1 cellular context compared by ENCODE assay signal in the genomic region with DNA sequence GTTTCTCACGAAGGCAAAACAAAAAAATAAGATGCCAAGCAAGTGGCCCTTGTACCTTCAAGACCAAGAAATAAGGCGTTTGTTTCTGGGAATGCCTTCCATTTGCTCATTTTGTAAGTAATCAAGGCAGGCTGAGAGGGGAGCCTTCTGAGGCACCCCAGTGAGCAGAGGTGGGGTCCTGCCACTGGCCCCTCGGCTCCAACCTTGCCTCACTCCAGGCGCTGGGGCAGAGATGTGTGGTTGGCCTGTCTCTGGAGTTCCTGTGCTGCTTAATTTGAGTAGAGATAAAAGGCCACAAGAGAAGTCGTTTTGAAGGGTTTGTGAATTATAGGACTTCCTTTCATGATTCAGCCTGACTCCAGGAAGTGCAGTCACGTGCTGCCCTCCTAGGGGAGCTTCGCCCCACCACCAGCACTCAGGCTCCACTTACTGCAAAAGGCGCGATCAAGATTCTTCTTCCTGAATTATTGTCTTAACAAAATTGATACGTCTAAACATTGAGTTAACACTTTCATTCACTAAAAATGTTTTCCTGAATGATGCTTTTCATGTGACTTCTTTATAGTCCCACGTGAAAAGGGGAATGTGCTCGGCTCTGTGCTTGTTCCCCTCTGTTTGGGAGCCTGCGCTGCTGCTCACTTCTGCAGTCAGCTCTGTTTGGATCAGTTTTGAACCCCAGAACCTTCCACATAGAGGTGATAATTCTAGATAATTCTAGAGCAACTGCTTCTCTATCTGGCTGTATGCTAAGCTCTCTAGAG.
TF ChIP-seq lines count a peak whose summit lies in the region.

No MANE protein-coding gene starts in this region.

TF ChIP-seq in K562, 482 proteins besides CTCF, POLR2A, EP300 and RAD21 (continued from another document and continues in another):
- no peak for TF ChIP-seq ZBTB40 (IDR thresholded peaks at IDR 0.05)
- no peak for TF ChIP-seq ZBTB40 (CRISPR knock-in tag; IDR thresholded peaks at IDR 0.05)
- TF ChIP-seq ZBTB43 (CRISPR knock-in tag; IDR thresholded peaks at IDR 0.05) = no peak
- no peak for TF ChIP-seq ZNF197 (CRISPR knock-in tag; IDR thresholded peaks at IDR 0.05; ENCODE audit: low read depth)
- TF ChIP-seq TEAD4 (IDR thresholded peaks at IDR 0.05; ENCODE audit: low read length) = peak; percentile 19; the same call in 1 of the 2 replicates
- TF ChIP-seq TEAD4 (CRISPR knock-in tag; IDR thresholded peaks at IDR 0.05; ENCODE audit: borderline replicate concordance) = no peak
- TF ChIP-seq CTBP1 (IDR thresholded peaks at IDR 0.05; ENCODE audit: borderline replicate concordance) = no peak
- TF ChIP-seq SAP30 (IDR thresholded peaks at IDR 0.05; ENCODE audit: borderline replicate concordance, insufficient read depth, low read depth, low read length, poor library complexity, severe bottlenecking) = no peak
- TF ChIP-seq, protein P1, sequence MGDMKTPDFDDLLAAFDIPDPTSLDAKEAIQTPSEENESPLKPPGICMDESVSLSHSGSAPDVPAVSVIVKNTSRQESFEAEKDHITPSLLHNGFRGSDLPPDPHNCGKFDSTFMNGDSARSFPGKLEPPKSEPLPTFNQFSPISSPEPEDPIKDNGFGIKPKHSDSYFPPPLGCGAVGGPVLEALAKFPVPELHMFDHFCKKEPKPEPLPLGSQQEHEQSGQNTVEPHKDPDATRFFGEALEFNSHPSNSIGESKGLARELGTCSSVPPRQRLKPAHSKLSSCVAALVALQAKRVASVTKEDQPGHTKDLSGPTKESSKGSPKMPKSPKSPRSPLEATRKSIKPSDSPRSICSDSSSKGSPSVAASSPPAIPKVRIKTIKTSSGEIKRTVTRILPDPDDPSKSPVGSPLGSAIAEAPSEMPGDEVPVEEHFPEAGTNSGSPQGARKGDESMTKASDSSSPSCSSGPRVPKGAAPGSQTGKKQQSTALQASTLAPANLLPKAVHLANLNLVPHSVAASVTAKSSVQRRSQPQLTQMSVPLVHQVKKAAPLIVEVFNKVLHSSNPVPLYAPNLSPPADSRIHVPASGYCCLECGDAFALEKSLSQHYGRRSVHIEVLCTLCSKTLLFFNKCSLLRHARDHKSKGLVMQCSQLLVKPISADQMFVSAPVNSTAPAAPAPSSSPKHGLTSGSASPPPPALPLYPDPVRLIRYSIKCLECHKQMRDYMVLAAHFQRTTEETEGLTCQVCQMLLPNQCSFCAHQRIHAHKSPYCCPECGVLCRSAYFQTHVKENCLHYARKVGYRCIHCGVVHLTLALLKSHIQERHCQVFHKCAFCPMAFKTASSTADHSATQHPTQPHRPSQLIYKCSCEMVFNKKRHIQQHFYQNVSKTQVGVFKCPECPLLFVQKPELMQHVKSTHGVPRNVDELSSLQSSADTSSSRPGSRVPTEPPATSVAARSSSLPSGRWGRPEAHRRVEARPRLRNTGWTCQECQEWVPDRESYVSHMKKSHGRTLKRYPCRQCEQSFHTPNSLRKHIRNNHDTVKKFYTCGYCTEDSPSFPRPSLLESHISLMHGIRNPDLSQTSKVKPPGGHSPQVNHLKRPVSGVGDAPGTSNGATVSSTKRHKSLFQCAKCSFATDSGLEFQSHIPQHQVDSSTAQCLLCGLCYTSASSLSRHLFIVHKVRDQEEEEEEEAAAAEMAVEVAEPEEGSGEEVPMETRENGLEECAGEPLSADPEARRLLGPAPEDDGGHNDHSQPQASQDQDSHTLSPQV (IDR thresholded peaks at IDR 0.05) = peak; percentile 82
- TF ChIP-seq ZNF695 (CRISPR knock-in tag; IDR thresholded peaks at IDR 0.05) = no peak
- no peak for TF ChIP-seq RCOR1 (IDR thresholded peaks at IDR 0.05; ENCODE audit: borderline replicate concordance in 1 of 2, low read depth in 2 of 2, low read length in 2 of 2)
- TF ChIP-seq ZNF232 (CRISPR knock-in tag; IDR thresholded peaks at IDR 0.05) = no peak
- peak; percentile 22; the same call in 1 of the 2 replicates for TF ChIP-seq DPF2 (IDR thresholded peaks at IDR 0.05)
- TF ChIP-seq ZNF274 (IDR thresholded peaks at IDR 0.05; ENCODE audit: borderline replicate concordance, low read depth, low read length) = no peak
- TF ChIP-seq NCOR1 (IDR thresholded peaks at IDR 0.05) = no peak
- TF ChIP-seq ELF4 (CRISPR knock-in tag; IDR thresholded peaks at IDR 0.05) = no peak
- no peak for TF ChIP-seq TCFL5 (CRISPR knock-in tag; conservative IDR thresholded peaks at IDR 0.05)
- TF ChIP-seq, protein P2, sequence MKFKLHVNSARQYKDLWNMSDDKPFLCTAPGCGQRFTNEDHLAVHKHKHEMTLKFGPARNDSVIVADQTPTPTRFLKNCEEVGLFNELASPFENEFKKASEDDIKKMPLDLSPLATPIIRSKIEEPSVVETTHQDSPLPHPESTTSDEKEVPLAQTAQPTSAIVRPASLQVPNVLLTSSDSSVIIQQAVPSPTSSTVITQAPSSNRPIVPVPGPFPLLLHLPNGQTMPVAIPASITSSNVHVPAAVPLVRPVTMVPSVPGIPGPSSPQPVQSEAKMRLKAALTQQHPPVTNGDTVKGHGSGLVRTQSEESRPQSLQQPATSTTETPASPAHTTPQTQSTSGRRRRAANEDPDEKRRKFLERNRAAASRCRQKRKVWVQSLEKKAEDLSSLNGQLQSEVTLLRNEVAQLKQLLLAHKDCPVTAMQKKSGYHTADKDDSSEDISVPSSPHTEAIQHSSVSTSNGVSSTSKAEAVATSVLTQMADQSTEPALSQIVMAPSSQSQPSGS (CRISPR knock-in tag; IDR thresholded peaks at IDR 0.05) = no peak
- no peak for TF ChIP-seq HMGXB4 (CRISPR knock-in tag; IDR thresholded peaks at IDR 0.05)
- peak; percentile 92 for TF ChIP-seq TFE3 (CRISPR knock-in tag; IDR thresholded peaks at IDR 0.05)
- no peak for TF ChIP-seq PHF8 (IDR thresholded peaks at IDR 0.05; ENCODE audit: borderline replicate concordance, low read length)
- TF ChIP-seq POLR2B (IDR thresholded peaks at IDR 0.05; ENCODE audit: low read depth, partially characterized antibody) = no peak
- TF ChIP-seq, protein P3, sequence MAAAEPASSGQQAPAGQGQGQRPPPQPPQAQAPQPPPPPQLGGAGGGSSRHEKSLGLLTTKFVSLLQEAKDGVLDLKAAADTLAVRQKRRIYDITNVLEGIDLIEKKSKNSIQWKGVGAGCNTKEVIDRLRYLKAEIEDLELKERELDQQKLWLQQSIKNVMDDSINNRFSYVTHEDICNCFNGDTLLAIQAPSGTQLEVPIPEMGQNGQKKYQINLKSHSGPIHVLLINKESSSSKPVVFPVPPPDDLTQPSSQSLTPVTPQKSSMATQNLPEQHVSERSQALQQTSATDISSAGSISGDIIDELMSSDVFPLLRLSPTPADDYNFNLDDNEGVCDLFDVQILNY (CRISPR knock-in tag; IDR thresholded peaks at IDR 0.05) = no peak
- TF ChIP-seq PHF21A (IDR thresholded peaks at IDR 0.05; ENCODE audit: borderline replicate concordance, low read depth) = no peak
- peak; percentile 30; the same call in 1 of the 2 replicates for TF ChIP-seq SMARCA4 (IDR thresholded peaks at IDR 0.05)
- TF ChIP-seq ZC3H11A (IDR thresholded peaks at IDR 0.05; ENCODE audit: low read depth, low read length) = no peak
- TF ChIP-seq KDM5B (IDR thresholded peaks at IDR 0.05; ENCODE audit: insufficient replicate concordance, low read depth, low read length) = no peak
- TF ChIP-seq GABPA (tag; conservative IDR thresholded peaks at IDR 0.05; ENCODE audit: low read depth) = peak; percentile 49; the same call in 1 of the 2 replicates
